In the genomic region with DNA sequence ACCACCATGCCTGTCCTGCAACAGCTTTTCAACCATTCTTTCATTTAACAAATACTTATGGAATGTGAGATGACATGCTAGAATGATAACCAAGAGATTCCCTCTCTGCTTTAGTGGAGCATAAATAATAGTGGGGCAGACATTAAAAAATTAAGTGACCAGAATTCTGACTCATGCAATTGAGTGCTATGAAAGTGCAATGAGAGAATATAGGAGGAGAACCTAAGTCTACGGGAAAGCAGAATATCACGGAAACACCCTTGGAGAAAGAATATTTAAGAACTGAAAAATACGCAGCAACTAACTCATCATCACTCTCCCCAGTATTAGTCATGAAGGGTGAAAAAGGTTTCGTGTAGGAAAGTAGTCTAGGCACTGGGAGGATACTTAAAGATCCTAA, we compare ENCODE assay signal across 13 cellular contexts. TPM values are rescaled to one million over a fixed set of nuclear protein-coding genes. Genes with fewer than 3 reads are reported as not detected.
DNase-seq lines count a peak whose midpoint lies in the region; FAIRE-seq and TF ChIP-seq lines count a peak whose summit lies in the region.
"Had no signal": no experiment of that assay in that cellular context is flagged by ENCODE, and none has a peak within 500 bp of the region (broad histone marks: within the 10 kb centered on the region; RNA-seq: fewer than 3 reads in every experiment).

No MANE protein-coding gene starts in this region.

- no peak overlapping the region for H3K9ac ChIP-seq in muscle layer of colon (ENCODE audit: low read length)

- H3K4me1 ChIP-seq in muscle layer of colon (ENCODE audit: insufficient read depth, low read length): peaks cover 49% of the 10 kb centered on the region

- POLR2A ChIA-PET in HEK293T (lab: Yijun Ruan, JAX): no interaction called here

- H3K4me1 Mint-ChIP-seq in activated naive CD4-positive, alpha-beta T cell treated with anti-CD3 and anti-CD28 coated beads for 36 hours (ENCODE audit: low read depth): peaks cover 82% of the 10 kb centered on the region

- H3K27ac ChIP-seq in brain microvascular endothelial cell (peak overlapping the region; percentile 45), muscle layer of colon (ENCODE audit: low read depth, low read length) (peak overlapping the region; percentile 16)

- H3K4me3 ChIP-seq in brain microvascular endothelial cell (ENCODE audit: low read depth, low read length): no peak overlapping the region
- H3K4me3 ChIP-seq in muscle layer of colon (ENCODE audit: low read depth in 1 of 2, low read length in 2 of 2): no peak overlapping the region
- H3K4me3 ChIP-seq: tibial artery had no signal

- no peaks in the 10 kb centered on the region for H3K9me3 ChIP-seq in muscle layer of colon (ENCODE audit: low read length)
- H3K9me3 ChIP-seq: tibial artery had no signal

- no peak overlapping the region for H3K4me3 Mint-ChIP-seq in activated naive CD4-positive, alpha-beta T cell treated with anti-CD3 and anti-CD28 coated beads for 36 hours

- DNase-seq in A172 (ENCODE audit: low spot score) (peak; percentile 59), H54 (ENCODE audit: insufficient read length, low spot score) (no peak), brain microvascular endothelial cell (peak; percentile 28), HEK293T (ENCODE audit: extremely low spot score) (no peak), GF-D8 (lab: John Stamatoyannopoulos, UW) (no peak)
- no peak for DNase-seq in stimulated activated CD4-positive, alpha-beta T cell treated with anti-CD3 and anti-CD28 coated beads, Interleukin-4, amount 100 ng/mL, for 1 hour
- DNase-seq in activated naive CD4-positive, alpha-beta T cell treated with anti-CD3 and anti-CD28 coated beads for 36 hours: no peak
- DNase-seq: activated naive CD4-positive, alpha-beta T cell treated with Interleukin-2 at 50 U/mL for 16 hours; dermis blood vessel endothelial cell; NCI-H1105 treated with DMSO at 0.1 percent for 48 hours; NCI-H69; tibial artery had no signal

- TF ChIP-seq POLR2A in H54 (IDR thresholded peaks at IDR 0.05; ENCODE audit: low read depth, low read length): no peak

- no peak for TF ChIP-seq CTCF in brain microvascular endothelial cell (IDR thresholded peaks at IDR 0.05; ENCODE audit: low read depth, low read length, missing control alignments)

- H3K36me3 ChIP-seq in brain microvascular endothelial cell (replicated peaks) (peaks cover 21% of the 10 kb centered on the region), muscle layer of colon (ENCODE audit: insufficient read depth, low read length) (peaks cover 22% of the 10 kb centered on the region)

- in situ Hi-C loops in brain microvascular endothelial cell (cut with HindIII; ENCODE audit: low pct_ligation_motif_present, low sequenced_read_pairs): no loop called here

- H3K27ac Mint-ChIP-seq in activated naive CD4-positive, alpha-beta T cell treated with anti-CD3 and anti-CD28 coated beads for 36 hours: no peak overlapping the region

- intact Hi-C loops in activated naive CD4-positive, alpha-beta T cell treated with anti-CD3 and anti-CD28 coated beads for 36 hours (cut with micrococcal nuclease): no loop called here

- FAIRE-seq in H54 (lab: Jason Lieb, UNC): peak; percentile 99

- H3K27me3 ChIP-seq in brain microvascular endothelial cell (replicated peaks) (no peaks in the 10 kb centered on the region), muscle layer of colon (ENCODE audit: control insufficient read depth in 1 of 2, insufficient read depth in 2 of 2, low read length in 2 of 2) (no peaks in the 10 kb centered on the region)
- H3K27me3 ChIP-seq: tibial artery had no signal

- H3K36me3 Mint-ChIP-seq in activated naive CD4-positive, alpha-beta T cell treated with anti-CD3 and anti-CD28 coated beads for 36 hours (ENCODE audit: low read depth): peaks cover 40% of the 10 kb centered on the region

- H3K9me3 Mint-ChIP-seq in activated naive CD4-positive, alpha-beta T cell treated with anti-CD3 and anti-CD28 coated beads for 36 hours: no peaks in the 10 kb centered on the region

- CTCF ChIA-PET in HEK293T (lab: Yijun Ruan, JAX): no interaction called here
- CTCF ChIA-PET in activated naive CD4-positive, alpha-beta T cell treated with anti-CD3 and anti-CD28 coated beads for 36 hours (lab: Charles Lee): no interaction called here

- H3K27me3 Mint-ChIP-seq in activated naive CD4-positive, alpha-beta T cell treated with anti-CD3 and anti-CD28 coated beads for 36 hours (ENCODE audit: low read depth): no peaks in the 10 kb centered on the region

TF ChIP-seq in HEK293T, 16 proteins besides CTCF, POLR2A, EP300 and RAD21:
- TF ChIP-seq NFRKB (IDR thresholded peaks at IDR 0.05): no peak
- TF ChIP-seq CTBP1 (IDR thresholded peaks at IDR 0.05; ENCODE audit: borderline replicate concordance): no peak
- TF ChIP-seq SP1 (IDR thresholded peaks at IDR 0.05): no peak
- no peak for TF ChIP-seq ELF4 (IDR thresholded peaks at IDR 0.05)
- TF ChIP-seq BHLHE40 (IDR thresholded peaks at IDR 0.05; ENCODE audit: borderline replicate concordance): no peak
- no peak for TF ChIP-seq FOXK2 (IDR thresholded peaks at IDR 0.05)
- no peak for TF ChIP-seq FOXM1 (IDR thresholded peaks at IDR 0.05; ENCODE audit: borderline replicate concordance)
- TF ChIP-seq TARDBP (IDR thresholded peaks at IDR 0.05): no peak
- no peak for TF ChIP-seq FOXA1 (IDR thresholded peaks at IDR 0.05)
- TF ChIP-seq PKNOX1 (IDR thresholded peaks at IDR 0.05): no peak
- TF ChIP-seq SUZ12 (IDR thresholded peaks at IDR 0.05): no peak
- no peak for TF ChIP-seq L3MBTL2 (conservative IDR thresholded peaks at IDR 0.05)
- TF ChIP-seq LEF1 (IDR thresholded peaks at IDR 0.05; ENCODE audit: borderline replicate concordance): no peak
- no peak for TF ChIP-seq ZNF384 (IDR thresholded peaks at IDR 0.05)
- TF ChIP-seq ARNT (IDR thresholded peaks at IDR 0.05): no peak

RNA-seq across cellular contexts. Expression of gene KIF5B, which starts 7.1 kb away (rescaled TPM):
- 158 and 206 TPM in 2 replicates for total RNA-seq in A172 (2014; rRNA removed; shearing (Covaris generic))
- total RNA-seq in activated naive CD4-positive, alpha-beta T cell treated with anti-CD3 and anti-CD28 coated beads for 36 hours: 10 to 100 TPM; 64.9 to 67.8 TPM

Comparison
In these comparisons a context has a peak if more than half of its experiments do, and no peak if none do; other contexts are left out.
1. DNase-seq: peak in A172 (single experiment) and brain microvascular endothelial cell (single experiment); none in H54 (single experiment), HEK293T (single experiment), stimulated activated CD4-positive, alpha-beta T cell treated with anti-CD3 and anti-CD28 coated beads, Interleukin-4, amount 100 ng/mL, for 1 hour (single experiment), GF-D8 (single experiment) and activated naive CD4-positive, alpha-beta T cell treated with anti-CD3 and anti-CD28 coated beads for 36 hours (single experiment).